Comparison of ENCODE assay signal across 8 cellular contexts in the genomic region with DNA sequence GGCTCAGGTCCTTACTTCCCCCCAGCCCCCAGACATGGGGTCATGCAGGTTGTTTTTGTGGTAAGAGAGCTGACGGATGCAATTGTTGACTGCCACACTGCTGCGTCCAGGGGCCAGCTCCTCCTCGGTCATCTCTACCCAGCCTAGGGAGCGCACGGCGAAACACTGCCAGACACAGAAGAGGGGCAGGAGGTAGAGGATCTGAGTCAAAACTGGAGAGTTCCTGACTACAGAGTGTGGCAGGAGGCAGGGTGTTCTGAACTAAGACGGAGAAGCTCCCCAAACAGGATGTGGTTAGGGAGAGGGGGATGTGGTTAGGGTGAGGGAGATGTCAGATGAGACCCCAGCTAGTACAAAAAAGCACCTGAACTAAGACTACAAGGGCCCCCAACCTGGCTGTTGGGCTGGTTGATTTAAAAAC.
DNase-seq lines count a peak whose midpoint lies in the region; ATAC-seq and TF ChIP-seq lines count a peak whose summit lies in the region.

No MANE protein-coding gene starts in this region.

- no peak overlapping the region for H3K9ac ChIP-seq in MM.1S (ENCODE audit: low read length)

- H3K4me1 ChIP-seq in MM.1S (ENCODE audit: low read length) = peaks cover 9% of the 10 kb centered on the region

- no peaks in the 10 kb centered on the region for H3K36me3 ChIP-seq in MM.1S (replicated peaks; ENCODE audit: insufficient read depth, low read length)

- no peaks in the 10 kb centered on the region for H4K20me1 ChIP-seq in MM.1S (ENCODE audit: insufficient read depth, low read length)

- no peaks in the 10 kb centered on the region for H3K9me2 ChIP-seq in MM.1S (replicated peaks; ENCODE audit: insufficient read depth, low read length)

- H3K4me3 ChIP-seq in MM.1S (ENCODE audit: low read length) = no peak overlapping the region

- peak; percentile 95 for ATAC-seq in GM21723 (IDR thresholded peaks at IDR 0.05; ENCODE audit: unreplicated experiment)

- no peaks in the 10 kb centered on the region for H3K9me3 ChIP-seq in MM.1S (replicated peaks; ENCODE audit: insufficient read depth, low read length)

- no peak for TF ChIP-seq CTCF in MM.1S (IDR thresholded peaks at IDR 0.05; ENCODE audit: low read length)

- DNase-seq in GDM1 (lab: John Stamatoyannopoulos, UW) (peak; percentile 48), MM.1S (peak; percentile 54), DMS153 (lab: John Stamatoyannopoulos, UW) (no peak), NCI-H2107 (lab: John Stamatoyannopoulos, UW) (no peak), DMS79 treated with DMSO at 0.1 percent for 48 hours (lab: John Stamatoyannopoulos, UW) (no peak)
- DNase-seq in activated T-cell treated with anti-CD3 and anti-CD28 coated beads, Interleukin-2, amount 50 U/mL, for 48 hours = peak; percentile 72 to 76
- peak; percentile 39 for DNase-seq in stimulated activated CD4-positive, alpha-beta T cell treated with anti-CD3 and anti-CD28 coated beads, Interleukin-2, amount 100 ng/mL, for 4 hours (ENCODE audit: low read depth)

- no peak overlapping the region for H3K27ac ChIP-seq in MM.1S (ENCODE audit: low read length)

- no peaks in the 10 kb centered on the region for H3F3A ChIP-seq in MM.1S (ENCODE audit: insufficient read depth, low read length)

- peak overlapping the region; percentile 10; the same call in 1 of the 2 replicates for H3K4me2 ChIP-seq in MM.1S (ENCODE audit: low read depth, low read length)

- no peaks in the 10 kb centered on the region for H3K27me3 ChIP-seq in MM.1S (replicated peaks; ENCODE audit: insufficient read depth, low read length)

- 0 out of 2 replicates have a peak overlapping the region, but pooled peaks have one; percentile 7 for H2AFZ ChIP-seq in MM.1S (ENCODE audit: low read length)

- no peaks in the 10 kb centered on the region for H3K79me2 ChIP-seq in MM.1S (ENCODE audit: low read length)

Comparison
In these comparisons a context has a peak if more than half of its experiments do, and no peak if none do; other contexts are left out.
1. DNase-seq: peak in GDM1 (single experiment), MM.1S (single experiment), activated T-cell treated with anti-CD3 and anti-CD28 coated beads, Interleukin-2, amount 50 U/mL, for 48 hours (2 of 2) and stimulated activated CD4-positive, alpha-beta T cell treated with anti-CD3 and anti-CD28 coated beads, Interleukin-2, amount 100 ng/mL, for 4 hours (single experiment); none in DMS153 (single experiment), NCI-H2107 (single experiment) and DMS79 treated with DMSO at 0.1 percent for 48 hours (single experiment).